In genomic region chr16:2295056-2295798, GRCh38 we compare ENCODE assay signal across 8 cellular contexts. TPM values are rescaled to one million over a fixed set of nuclear protein-coding genes. Genes with fewer than 3 reads are reported as not detected.
DNase-seq lines count a peak whose midpoint lies in the region; ATAC-seq lines count a peak whose summit lies in the region.
"Had no signal": no experiment of that assay in that cellular context is flagged by ENCODE, and none has a peak within 500 bp of the region (broad histone marks: within the 10 kb centered on the region; RNA-seq: fewer than 3 reads in every experiment).

No MANE protein-coding gene starts in this region.

- no peaks in the 10 kb centered on the region for H3K4me1 Mint-ChIP-seq in activated T-cell treated with anti-CD3 and anti-CD28 coated beads, Interleukin-2, amount 50 U/mL, for 4 hours (ENCODE audit: low read depth)
- H3K4me1 Mint-ChIP-seq in activated CD4-positive, alpha-beta T cell treated with anti-CD3 and anti-CD28 coated beads, Interleukin-2, amount 10 ng/mL, durations not matched to agents 7 days and 5 days, result peaks cover 10% of the 10 kb centered on the region

- intact Hi-C loops in aorta (cut with DNase I), result no loop called here

- no peaks in the 10 kb centered on the region for H3K27me3 ChIP-seq in aorta (ENCODE audit: control insufficient read depth in 1 of 2, insufficient read depth in 2 of 2, low read length in 1 of 2)

- H3K27ac Mint-ChIP-seq in activated CD4-positive, alpha-beta T cell treated with anti-CD3 and anti-CD28 coated beads, Interleukin-2, amount 10 ng/mL, durations not matched to agents 7 days and 5 days, result no peak overlapping the region
- H3K27ac Mint-ChIP-seq: stimulated activated naive CD8-positive, alpha-beta T cell treated with anti-CD3 and anti-CD28 coated beads, Interleukin-15, Interleukin-2, amounts not matched to agents 100 ng/mL and 50 ng/mL, for 24 hours had no signal

- WGBS in aorta, 2 donors, result 89 to 91% methylated on average over 21 of the region's 21 CpGs

- peak; percentile 25 to 30 for ATAC-seq in activated T-cell treated with anti-CD3 and anti-CD28 coated beads, Interleukin-2, amount 50 U/mL, for 4 hours
- ATAC-seq in aorta (ENCODE audit: low FRiP score), result peak; percentile 19

- H3K9me3 ChIP-seq in aorta (ENCODE audit: control insufficient read depth, low read length), result no peaks in the 10 kb centered on the region

- CTCF ChIA-PET in activated CD4-positive, alpha-beta T cell treated with anti-CD3 and anti-CD28 coated beads, Interleukin-2, amount 10 ng/mL, durations not matched to agents 7 days and 5 days (lab: Charles Lee), result interaction anchor here (1.2 kb wide), 1 partner anchor 10 kb away, joined by 3 read pairs; no protein-coding TSS in a partner anchor

- no peak overlapping the region for H3K4me3 ChIP-seq in aorta (ENCODE audit: low read length in 2 of 2)

- no peak overlapping the region for H3K4me3 Mint-ChIP-seq in activated T-cell treated with anti-CD3 and anti-CD28 coated beads, Interleukin-2, amount 50 U/mL, for 4 hours
- no peak overlapping the region for H3K4me3 Mint-ChIP-seq in activated CD4-positive, alpha-beta T cell treated with anti-CD3 and anti-CD28 coated beads, Interleukin-2, amount 10 ng/mL, durations not matched to agents 7 days and 5 days
- H3K4me3 Mint-ChIP-seq: stimulated activated naive CD8-positive, alpha-beta T cell treated with anti-CD3 and anti-CD28 coated beads, Interleukin-15, Interleukin-2, amounts not matched to agents 100 ng/mL and 50 ng/mL, for 24 hours had no signal

- no peaks in the 10 kb centered on the region for H3K27me3 Mint-ChIP-seq in activated T-cell treated with anti-CD3 and anti-CD28 coated beads, Interleukin-2, amount 50 U/mL, for 4 hours (ENCODE audit: low read depth)
- H3K27me3 Mint-ChIP-seq in activated CD4-positive, alpha-beta T cell treated with anti-CD3 and anti-CD28 coated beads, Interleukin-2, amount 10 ng/mL, durations not matched to agents 7 days and 5 days, result no peaks in the 10 kb centered on the region
- H3K27me3 Mint-ChIP-seq: stimulated activated naive CD8-positive, alpha-beta T cell treated with anti-CD3 and anti-CD28 coated beads, Interleukin-15, Interleukin-2, amounts not matched to agents 100 ng/mL and 50 ng/mL, for 24 hours had no signal

- no peaks in the 10 kb centered on the region for H3K36me3 Mint-ChIP-seq in activated T-cell treated with anti-CD3 and anti-CD28 coated beads, Interleukin-2, amount 50 U/mL, for 4 hours (ENCODE audit: insufficient read depth)
- no peaks in the 10 kb centered on the region for H3K36me3 Mint-ChIP-seq in activated CD4-positive, alpha-beta T cell treated with anti-CD3 and anti-CD28 coated beads, Interleukin-2, amount 10 ng/mL, durations not matched to agents 7 days and 5 days (ENCODE audit: low read depth)

- H3K9me3 Mint-ChIP-seq in activated T-cell treated with anti-CD3 and anti-CD28 coated beads, Interleukin-2, amount 50 U/mL, for 4 hours, result no peaks in the 10 kb centered on the region
- no peaks in the 10 kb centered on the region for H3K9me3 Mint-ChIP-seq in activated CD4-positive, alpha-beta T cell treated with anti-CD3 and anti-CD28 coated beads, Interleukin-2, amount 10 ng/mL, durations not matched to agents 7 days and 5 days
- H3K9me3 Mint-ChIP-seq: stimulated activated naive CD8-positive, alpha-beta T cell treated with anti-CD3 and anti-CD28 coated beads, Interleukin-15, Interleukin-2, amounts not matched to agents 100 ng/mL and 50 ng/mL, for 24 hours had no signal

- H3K4me1 ChIP-seq in aorta (ENCODE audit: control insufficient read depth in 1 of 2, insufficient read depth in 2 of 2, low read length in 2 of 2), result no peaks in the 10 kb centered on the region

- POLR2A ChIA-PET in activated CD4-positive, alpha-beta T cell treated with anti-CD3 and anti-CD28 coated beads, Interleukin-2, amount 10 ng/mL, durations not matched to agents 7 days and 5 days (lab: Charles Lee), result no interaction called here

- H3K27ac ChIP-seq in aorta (ENCODE audit: low read depth in 1 of 2, low read length in 2 of 2), result no peak overlapping the region

- DNase-seq in activated T-cell treated with anti-CD3 and anti-CD28 coated beads, Interleukin-2, amount 50 U/mL, for 4 hours, result no peak
- DNase-seq in activated T-cell treated with anti-CD3 and anti-CD28 coated beads for 4 hours, result no peak
- DNase-seq in RPMI8226, result peak; percentile 73
- DNase-seq in aorta, result no peak
- no peak for DNase-seq in NCI-H226
- DNase-seq in activated CD4-positive, alpha-beta T cell treated with anti-CD3 and anti-CD28 coated beads, Interleukin-2, amount 10 ng/mL, durations not matched to agents 7 days and 5 days, result no peak
- DNase-seq: DMS79 had no signal

- peaks cover 0 to 6% of the 10 kb centered on the region in 2 donors for H3K36me3 ChIP-seq in aorta (ENCODE audit: control insufficient read depth in 1 of 2, insufficient read depth in 2 of 2, low read length in 1 of 2)

RNA-seq across cellular contexts. Expression of gene RNPS1, which starts 27.3 kb away (rescaled TPM):
- total RNA-seq in activated T-cell treated with anti-CD3 and anti-CD28 coated beads, Interleukin-2, amount 50 U/mL, for 4 hours, result 100 to 1,000 TPM; 412 to 481 (median 413) TPM
- 10 to 100 TPM; 95.5 to 98.4 TPM for total RNA-seq in aorta
- polyA plus RNA-seq in aorta, result 100 to 1,000 TPM in 1 of 2 donors, 10 to 100 TPM in 1; 96.4 to 101 TPM
- total RNA-seq in activated CD4-positive, alpha-beta T cell treated with anti-CD3 and anti-CD28 coated beads, Interleukin-2, amount 10 ng/mL, durations not matched to agents 7 days and 5 days, result 100 to 1,000 TPM; 230 to 238 TPM

RNA-seq across cellular contexts. Expression of gene ECI1, which starts 43.8 kb away (rescaled TPM):
- 10 to 100 TPM; 21.6 to 23.8 (median 22.5) TPM for total RNA-seq in activated T-cell treated with anti-CD3 and anti-CD28 coated beads, Interleukin-2, amount 50 U/mL, for 4 hours
- 10 to 100 TPM; 28.4 to 31.3 TPM for total RNA-seq in aorta
- 10 to 100 TPM; 63.0 to 66.0 TPM for polyA plus RNA-seq in aorta
- total RNA-seq in activated CD4-positive, alpha-beta T cell treated with anti-CD3 and anti-CD28 coated beads, Interleukin-2, amount 10 ng/mL, durations not matched to agents 7 days and 5 days, result 10 to 100 TPM; 30.8 to 42.5 TPM

RNA-seq across cellular contexts. Expression of gene ABCA3, which starts 45.3 kb away (rescaled TPM):
- 1 to 10 TPM; 2.4 to 3.7 (median 2.7) TPM for total RNA-seq in activated T-cell treated with anti-CD3 and anti-CD28 coated beads, Interleukin-2, amount 50 U/mL, for 4 hours
- total RNA-seq in aorta, result 10 to 100 TPM; 11.7 to 19.3 TPM
- polyA plus RNA-seq in aorta, result 1 to 10 TPM; 2.6 to 7.6 TPM
- 1 to 10 TPM; 5.0 to 6.0 TPM for total RNA-seq in activated CD4-positive, alpha-beta T cell treated with anti-CD3 and anti-CD28 coated beads, Interleukin-2, amount 10 ng/mL, durations not matched to agents 7 days and 5 days

RNA-seq across cellular contexts. Expression of gene DNASE1L2, which starts 59.0 kb away (rescaled TPM):
- total RNA-seq in activated T-cell treated with anti-CD3 and anti-CD28 coated beads, Interleukin-2, amount 50 U/mL, for 4 hours, result 1 to 10 TPM in 1 of 3 donors, under 1 TPM in 2; 0.52 to 1.1 (median 0.86) TPM
- total RNA-seq in aorta, result 1 to 10 TPM in 1 of 2 donors, under 1 TPM in 1; 0.39 to 1.1 TPM
- 1 to 10 TPM in 1 of 2 donors, under 1 TPM in 1; 0.38 to 1.1 TPM for polyA plus RNA-seq in aorta
- total RNA-seq in activated CD4-positive, alpha-beta T cell treated with anti-CD3 and anti-CD28 coated beads, Interleukin-2, amount 10 ng/mL, durations not matched to agents 7 days and 5 days, result 1 to 10 TPM; 2.0 to 3.4 TPM
